Comparison of ENCODE assay signal across 17 cellular contexts in the genomic region with DNA sequence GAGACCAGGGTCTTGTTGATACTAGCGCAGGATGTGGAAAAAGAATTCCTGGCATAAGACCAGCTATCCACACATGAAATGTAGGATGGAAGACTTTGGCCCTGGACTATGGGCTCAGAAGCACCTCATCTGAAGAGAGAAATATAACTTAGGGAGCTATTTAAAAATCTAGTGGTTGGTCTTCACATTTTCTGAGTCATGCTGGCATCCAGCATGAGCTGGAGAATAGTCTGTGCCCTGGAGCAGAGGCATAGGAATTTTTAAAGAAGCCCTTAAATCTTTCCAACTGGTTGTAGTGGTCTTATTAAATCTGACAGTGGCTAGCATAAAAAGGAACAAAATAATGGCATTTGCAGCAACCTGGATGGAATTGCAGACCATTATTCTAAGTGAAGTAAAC.
"Had no signal": no experiment of that assay in that cellular context is flagged by ENCODE, and none has a peak within 500 bp of the region (broad histone marks: within the 10 kb centered on the region; RNA-seq: fewer than 3 reads in every experiment).

No MANE protein-coding gene starts in this region.

- DNase-seq: cortex of kidney; effector memory CD4-positive, alpha-beta T cell; glutamatergic neuron; islet precursor cell; mucosa of descending colon; natural killer cell; ovary; right cardiac atrium; stimulated activated CD4-positive, alpha-beta T cell treated with anti-CD3 and anti-CD28 coated beads, Interleukin-2, amount 100 ng/mL, for 48 hours; stimulated activated naive CD8-positive, alpha-beta T cell treated with anti-CD3 and anti-CD28 coated beads, Interleukin-15, Interleukin-2, amounts not matched to agents 100 U/mL and 50 U/mL, for 24 hours; tibial artery; upper lobe of left lung; uterus had no signal

- H3K4me1 ChIP-seq: upper lobe of left lung, uterus had no signal

- H3K27me3 ChIP-seq: esophagus muscularis mucosa, gastroesophageal sphincter, ovary, tibial artery, upper lobe of left lung, uterus had no signal

- H3K9me3 ChIP-seq: esophagus muscularis mucosa, gastroesophageal sphincter, mucosa of descending colon, ovary, tibial artery, upper lobe of left lung, uterus had no signal

- H3K36me3 ChIP-seq: esophagus muscularis mucosa, gastroesophageal sphincter, ovary, tibial artery, upper lobe of left lung, uterus had no signal

- H3K27ac ChIP-seq: epithelial cell of prostate, esophagus muscularis mucosa, gastroesophageal sphincter, ovary, upper lobe of left lung, uterus had no signal

- H3K4me3 ChIP-seq: esophagus muscularis mucosa, gastroesophageal sphincter, mucosa of descending colon, ovary, smooth muscle cell, tibial artery, upper lobe of left lung, uterus had no signal

- H3K4me2 ChIP-seq: smooth muscle cell had no signal
